13 cellular contexts compared by ENCODE assay signal in the genomic region with DNA sequence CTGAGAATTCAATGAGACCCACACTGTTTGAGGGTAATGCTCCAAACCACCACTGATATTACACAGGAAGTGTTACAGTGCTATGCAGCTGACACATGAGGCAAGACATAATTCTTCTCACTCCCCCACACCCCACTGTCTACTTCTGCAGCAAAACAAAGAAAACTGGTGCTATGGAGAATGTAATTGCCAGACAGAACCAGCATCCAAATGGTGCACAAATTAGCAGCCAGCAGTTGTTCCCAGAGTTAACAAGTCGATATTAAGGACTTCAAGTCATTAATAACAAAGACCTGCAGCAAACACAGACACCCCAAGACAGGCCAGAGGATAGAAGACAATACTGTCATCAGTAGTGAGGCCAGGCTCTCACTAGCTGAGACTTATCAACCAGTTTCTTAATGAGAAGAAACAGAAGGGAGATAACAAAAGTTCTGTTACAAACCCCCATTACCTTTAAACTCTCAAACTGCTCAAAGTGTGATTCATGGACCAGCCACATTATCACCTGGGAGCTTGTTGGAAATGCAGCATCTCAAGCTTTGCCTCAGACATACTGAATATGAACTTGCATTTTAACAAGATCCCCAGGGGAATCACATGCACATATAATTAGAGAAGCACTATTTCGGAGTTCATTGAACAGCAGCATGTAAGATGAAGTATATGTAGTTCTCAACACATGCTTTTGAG. TPM values are rescaled to one million over a fixed set of nuclear protein-coding genes. Genes with fewer than 3 reads are reported as not detected.
DNase-seq lines count a peak whose midpoint lies in the region; ATAC-seq and TF ChIP-seq lines count a peak whose summit lies in the region.
"Had no signal": no experiment of that assay in that cellular context is flagged by ENCODE, and none has a peak within 500 bp of the region (broad histone marks: within the 10 kb centered on the region; RNA-seq: fewer than 3 reads in every experiment).

No MANE protein-coding gene starts in this region.

- H3K4me3 Mint-ChIP-seq in immature natural killer cell: peak overlapping the region; percentile 64 to 80 (median 78)
- H3K4me3 Mint-ChIP-seq: mesothelial cell of epicardium had no signal

- H4K20me1 ChIP-seq in BLaER1: no peaks in the 10 kb centered on the region
- H4K20me1 ChIP-seq in osteoblast (ENCODE audit: insufficient read depth, low read length): no peaks in the 10 kb centered on the region

- peaks cover 0 to 3% (median 0%) of the 10 kb centered on the region in 3 donors for H3K36me3 Mint-ChIP-seq in immature natural killer cell
- H3K36me3 Mint-ChIP-seq: mesothelial cell of epicardium had no signal

- no peaks in the 10 kb centered on the region for H3K27me3 ChIP-seq in BLaER1
- H3K27me3 ChIP-seq in osteoblast (ENCODE audit: insufficient read depth, low read length): no peaks in the 10 kb centered on the region
- H3K27me3 ChIP-seq: adrenal gland, tibial artery had no signal

- H3K4me3 ChIP-seq in BLaER1: no peak overlapping the region
- H3K4me3 ChIP-seq in SK-N-MC: no peak overlapping the region
- H3K4me3 ChIP-seq in osteoblast (ENCODE audit: insufficient read depth, low read length): no peak overlapping the region
- H3K4me3 ChIP-seq: adrenal gland, tibial artery had no signal

- H3K9ac ChIP-seq in BLaER1 (no peak overlapping the region), SK-N-MC (ENCODE audit: insufficient read length) (no peak overlapping the region)
- H3K9ac ChIP-seq: SK-N-SH had no signal

- peak; percentile 72 for ATAC-seq in HG02610 (IDR thresholded peaks at IDR 0.05; ENCODE audit: unreplicated experiment)

- H3K4me1 Mint-ChIP-seq in immature natural killer cell: peaks cover 52 to 59% of the 10 kb centered on the region in 2 donors

- no peaks in the 10 kb centered on the region for H3K9me3 Mint-ChIP-seq in immature natural killer cell
- H3K9me3 Mint-ChIP-seq: mesothelial cell of epicardium had no signal

- H3K4me2 ChIP-seq in BLaER1 (peak overlapping the region; percentile 49), osteoblast (ENCODE audit: insufficient read depth, low read length) (no peak overlapping the region)
- H3K4me2 ChIP-seq: SK-N-SH had no signal

- H3K36me3 ChIP-seq in BLaER1 (no peaks in the 10 kb centered on the region), SK-N-MC (ENCODE audit: insufficient read depth, low read length) (no peaks in the 10 kb centered on the region), osteoblast (ENCODE audit: insufficient read depth, low read length) (no peaks in the 10 kb centered on the region)
- H3K36me3 ChIP-seq: adrenal gland, tibial artery had no signal

- H3K4me1 ChIP-seq in BLaER1 (peaks cover 39% of the 10 kb centered on the region), osteoblast (ENCODE audit: insufficient read depth, low read length) (peaks cover 26% of the 10 kb centered on the region)
- H3K4me1 ChIP-seq: adrenal gland had no signal

- peak overlapping the region; percentile 89 to 95 (median 92) for H3K27ac Mint-ChIP-seq in immature natural killer cell
- H3K27ac Mint-ChIP-seq: mesothelial cell of epicardium had no signal

- H3K27ac ChIP-seq in BLaER1 (peak overlapping the region; percentile 40; the same call in 1 of the 2 replicates), SK-N-MC (no peak overlapping the region), osteoblast (ENCODE audit: low read depth, low read length) (no peak overlapping the region)
- H3K27ac ChIP-seq: adrenal gland, tibial artery had no signal

- DNase-seq in SK-N-MC (ENCODE audit: low read depth, low spot score) (peak; percentile 18), immature natural killer cell (peak; percentile 51 to 63 (median 59)), GM13977 (ENCODE audit: low spot score) (no peak), NCI-H1694 treated with DMSO at 0.1 percent for 48 hours (lab: John Stamatoyannopoulos, UW) (no peak), osteoblast (ENCODE audit: insufficient read length, low spot score, missing footprints) (no peak)
- DNase-seq in stimulated activated CD4-positive, alpha-beta T cell treated with anti-CD3 and anti-CD28 coated beads, Interleukin-1b, Interleukin-23, amount 100 ng/mL, for 48 hours: no peak
- DNase-seq: adrenal gland, NCI-H510A treated with DMSO at 0.1 percent for 48 hours, SK-N-SH, tibial artery had no signal

- 0 out of 2 replicates have a peak, but pooled peaks cover 3% of the 10 kb centered on the region for H3K9me3 ChIP-seq in BLaER1
- no peaks in the 10 kb centered on the region for H3K9me3 ChIP-seq in SK-N-MC (ENCODE audit: low read depth, low read length)
- no peaks in the 10 kb centered on the region for H3K9me3 ChIP-seq in osteoblast (ENCODE audit: low read depth, low read length)
- H3K9me3 ChIP-seq: adrenal gland, SK-N-SH, tibial artery had no signal

- TF ChIP-seq CTCF in GM13977 (IDR thresholded peaks at IDR 0.05; ENCODE audit: extremely low read depth, insufficient read depth, missing control alignments) (no peak), osteoblast (IDR thresholded peaks at IDR 0.05; ENCODE audit: extremely low read depth, low read depth, low read length) (no peak)

- H3K79me2 ChIP-seq in osteoblast (ENCODE audit: insufficient read depth, low read length): no peaks in the 10 kb centered on the region

- in situ Hi-C loops in GM13977 (cut with MboI; ENCODE audit: low pct_unique_long_range_greater_than_20kb, low sequenced_read_pairs, unreplicated experiment): no loop called here

- no peak overlapping the region for H2AFZ ChIP-seq in osteoblast (ENCODE audit: low read length)

- H3K27me3 Mint-ChIP-seq in immature natural killer cell (ENCODE audit: low read depth in 3 of 3): no peaks in the 10 kb centered on the region

RNA-seq across cellular contexts. Expression of a gene that starts 58.7 kb away (rescaled TPM):
- polyA plus RNA-seq in immature natural killer cell: 10 to 100 TPM; 19.7 to 46.1 (median 24.4) TPM
- 179 TPM in 2 replicates for total RNA-seq in osteoblast

Comparison
In these comparisons a context has a peak if more than half of its experiments do, and no peak if none do; other contexts are left out.
1. DNase-seq: peak in SK-N-MC (single experiment) and immature natural killer cell (3 of 3); none in GM13977 (single experiment), NCI-H1694 treated with DMSO at 0.1 percent for 48 hours (single experiment), osteoblast (single experiment) and stimulated activated CD4-positive, alpha-beta T cell treated with anti-CD3 and anti-CD28 coated beads, Interleukin-1b, Interleukin-23, amount 100 ng/mL, for 48 hours (single experiment).